ENCODE assay signal across 17 cellular contexts in genomic region chr12:41293011-41293410, GRCh38.
DNase-seq lines count a peak whose midpoint lies in the region; TF ChIP-seq lines count a peak whose summit lies in the region.
"Had no signal": no experiment of that assay in that cellular context is flagged by ENCODE, and none has a peak within 500 bp of the region (broad histone marks: within the 10 kb centered on the region; RNA-seq: fewer than 3 reads in every experiment).

No MANE protein-coding gene starts in this region.

- H3K9me3 Mint-ChIP-seq in endodermal cell: no peaks in the 10 kb centered on the region

- peaks cover 3% of the 10 kb centered on the region for H3K4me1 Mint-ChIP-seq in endodermal cell

- H3K36me3 ChIP-seq in mammary epithelial cell (ENCODE audit: insufficient read depth, low read length): no peaks in the 10 kb centered on the region
- no peaks in the 10 kb centered on the region for H3K36me3 ChIP-seq in tibial nerve
- H3K36me3 ChIP-seq in endodermal cell (ENCODE audit: control insufficient read depth, insufficient read depth, low read length): no peaks in the 10 kb centered on the region
- H3K36me3 ChIP-seq: SJCRH30 had no signal

- intact Hi-C loops in mammary epithelial cell (cut with micrococcal nuclease): no loop called here

- TF ChIP-seq CTCF in mammary epithelial cell (conservative IDR thresholded peaks at IDR 0.05 in 1 of 2, IDR thresholded peaks at IDR 0.05 in 1 of 2; ENCODE audit: extremely low read depth in 1 of 2, insufficient read depth in 1 of 2, low read depth in 1 of 2, low read length in 2 of 2): no peak
- TF ChIP-seq CTCF in tibial nerve (IDR thresholded peaks at IDR 0.05): no peak
- no peak for TF ChIP-seq CTCF in endodermal cell (conservative IDR thresholded peaks at IDR 0.05)

- H3K27me3 ChIP-seq in mammary epithelial cell (ENCODE audit: insufficient read depth, low read length): no peaks in the 10 kb centered on the region
- H3K27me3 ChIP-seq in tibial nerve: no peaks in the 10 kb centered on the region
- H3K27me3 ChIP-seq in endodermal cell (ENCODE audit: control insufficient read depth, insufficient read depth, low read length, poor library complexity, severe bottlenecking): no peaks in the 10 kb centered on the region
- H3K27me3 ChIP-seq: SJCRH30 had no signal

- no peak overlapping the region for H3K4me3 Mint-ChIP-seq in endodermal cell

- no peaks in the 10 kb centered on the region for H3K27me3 Mint-ChIP-seq in endodermal cell (ENCODE audit: insufficient read depth)

- H3K4me1 ChIP-seq in mammary epithelial cell (ENCODE audit: insufficient read depth, low read length) (peaks cover 28% of the 10 kb centered on the region), tibial nerve (peaks cover 0 to under 1% (median under 1%) of the 10 kb centered on the region in 4 donors), endodermal cell (ENCODE audit: control insufficient read depth, insufficient read depth, low read length) (no peaks in the 10 kb centered on the region)

- H3K27ac ChIP-seq in mammary epithelial cell (ENCODE audit: insufficient read depth, low read depth, low read length) (peak overlapping the region; percentile 75), tibial nerve (no peak overlapping the region), endodermal cell (ENCODE audit: low read depth, low read length) (no peak overlapping the region)
- H3K27ac ChIP-seq: SJCRH30 had no signal

- H3K9ac ChIP-seq in mammary epithelial cell (ENCODE audit: insufficient read depth, low read length) (no peak overlapping the region), endodermal cell (ENCODE audit: extremely low read depth, low read length, poor library complexity, severe bottlenecking) (no peak overlapping the region)

- H3K9me3 ChIP-seq in mammary epithelial cell (replicated peaks; ENCODE audit: insufficient read depth, low read length) (no peaks in the 10 kb centered on the region), tibial nerve (no peaks in the 10 kb centered on the region), endodermal cell (ENCODE audit: control insufficient read depth, low read length) (no peaks in the 10 kb centered on the region)
- H3K9me3 ChIP-seq: SJCRH30 had no signal

- no peak overlapping the region for H3K27ac Mint-ChIP-seq in endodermal cell

- H3K4me2 ChIP-seq in mammary epithelial cell (ENCODE audit: insufficient read depth, low read depth, low read length): peak overlapping the region; percentile 48

- H3K36me3 Mint-ChIP-seq in endodermal cell (ENCODE audit: low read depth): no peaks in the 10 kb centered on the region

- CTCF ChIA-PET in mammary epithelial cell (lab: Charles Lee; ENCODE audit: low non-redundant PET): no interaction called here

- no TSS peak for BruUV-seq in mammary epithelial cell (replicated peaks; lab: Mats Ljungman, UMichigan)

- H3K4me3 ChIP-seq in mammary epithelial cell (replicated peaks in 1 of 3; ENCODE audit: insufficient read depth in 1 of 3, low read depth in 2 of 3, low read length in 3 of 3) (no peak overlapping the region), tibial nerve (no peak overlapping the region), endodermal cell (ENCODE audit: low read length) (no peak overlapping the region)
- H3K4me3 ChIP-seq: SJCRH30 had no signal

- H2AFZ ChIP-seq in mammary epithelial cell (ENCODE audit: low read depth, low read length): peak overlapping the region; percentile 85

- no peaks in the 10 kb centered on the region for H3K79me2 ChIP-seq in mammary epithelial cell (ENCODE audit: insufficient read depth, low read length)

- in situ Hi-C loops in mammary epithelial cell (cut with MboI; ENCODE audit: low sequenced_read_pairs in 2 of 2): loop anchor here in 1 of 2 donors (25.0 kb wide), 1 partner anchor 369 kb away; no protein-coding TSS in a partner anchor

- dilution Hi-C loops in mammary epithelial cell (cut with HindIII; ENCODE audit: low sequenced_read_pairs): no loop called here

- DNase-seq in A172 (ENCODE audit: low spot score): peak; percentile 59
- DNase-seq in HT1080 (ENCODE audit: low read depth): peak; percentile 68
- peak; percentile 84 for DNase-seq in mammary epithelial cell
- DNase-seq in kidney tubule cell (ENCODE audit: low spot score): peak; percentile 78
- no peak for DNase-seq in NCI-H2029 (lab: John Stamatoyannopoulos, UW)
- DNase-seq in HUDEP-2 (lab: John Stamatoyannopoulos, UW; ENCODE audit: unreplicated experiment in 76 of 76): no peak
- DNase-seq in tibial nerve (ENCODE audit: low spot score in 2 of 2): no peak
- DNase-seq in endodermal cell: no peak
- DNase-seq: C1 segment of cervical spinal cord, DMS79, GDM1, HCEC 1CT, KG1, MM.1S, NCI-H1105, NCI-H1694 treated with DMSO at 0.1 percent for 48 hours, SJCRH30 had no signal

- no peaks in the 10 kb centered on the region for H4K20me1 ChIP-seq in mammary epithelial cell (ENCODE audit: insufficient read depth, low read length)

- 47% methylated on average over 6 of the region's 6 CpGs for WGBS in mammary epithelial cell (ENCODE audit: low coverage, missing lambda C conversion rate)
- WGBS in tibial nerve, 2 donors: 83 to 88% methylated on average over 6 of the region's 6 CpGs
- WGBS in endodermal cell (ENCODE audit: insufficient coverage in 1 of 2, insufficient read length in 1 of 2), 2 experiments: 94% methylated on average over 3 to 5 of the region's 6 CpGs

- TF ChIP-seq EP300 in tibial nerve (IDR thresholded peaks at IDR 0.05): no peak

- TF ChIP-seq POLR2A in tibial nerve (IDR thresholded peaks at IDR 0.05): no peak

Comparison
In these comparisons a context has a peak if more than half of its experiments do, and no peak if none do; other contexts are left out.
1. DNase-seq: peak in A172 (single experiment), HT1080 (single experiment), mammary epithelial cell (single experiment) and kidney tubule cell (single experiment); none in NCI-H2029 (single experiment), HUDEP-2 (0 of 76), tibial nerve (0 of 2) and endodermal cell (single experiment).